Comparison of ENCODE assay signal across 1 cellular context in the genomic region with DNA sequence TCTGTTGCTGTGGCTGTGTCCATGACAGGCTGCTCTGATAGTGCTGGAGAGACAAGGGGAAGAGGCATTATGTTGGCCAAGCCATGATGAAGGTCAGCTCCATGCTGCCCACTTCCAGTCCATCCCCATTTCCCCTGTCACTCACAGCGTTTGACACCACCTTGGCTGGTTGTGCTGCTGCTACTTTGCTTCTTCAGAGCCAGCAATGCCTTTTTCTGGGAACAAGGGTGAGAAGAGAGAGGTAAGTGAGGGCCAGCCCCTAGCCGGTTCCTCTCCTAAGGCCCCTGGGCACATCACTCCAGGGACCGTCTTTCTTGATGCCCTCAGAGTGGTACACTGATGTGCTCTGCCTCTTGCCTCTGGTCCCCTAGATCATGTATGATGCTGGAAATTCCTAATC.
A peak's percentile ranks its signal among the peaks of the same experiment; 100 is the strongest.
TF ChIP-seq lines count a peak whose summit lies in the region.

No MANE protein-coding gene starts in this region.

TF ChIP-seq in HepG2, 621 proteins besides CTCF, POLR2A, EP300 and RAD21:
- TF ChIP-seq ZNF547 (CRISPR knock-in tag; IDR thresholded peaks at IDR 0.05) (no peak), DR1 (CRISPR knock-in tag; IDR thresholded peaks at IDR 0.05) (no peak), ZSCAN12 (CRISPR knock-in tag; IDR thresholded peaks at IDR 0.05) (no peak), KLF16 (CRISPR knock-in tag; IDR thresholded peaks at IDR 0.05) (no peak), ZNF33A (CRISPR knock-in tag; IDR thresholded peaks at IDR 0.05; ENCODE audit: borderline replicate concordance) (no peak), PAF1 (CRISPR knock-in tag; IDR thresholded peaks at IDR 0.05) (0 out of 2 replicates have a peak, but pooled peaks have one; percentile 29), FOXA3 (CRISPR knock-in tag; IDR thresholded peaks at IDR 0.05) (no peak), ZMYM3 (CRISPR knock-in tag; IDR thresholded peaks at IDR 0.05) (no peak)
- TF ChIP-seq, protein P1, sequence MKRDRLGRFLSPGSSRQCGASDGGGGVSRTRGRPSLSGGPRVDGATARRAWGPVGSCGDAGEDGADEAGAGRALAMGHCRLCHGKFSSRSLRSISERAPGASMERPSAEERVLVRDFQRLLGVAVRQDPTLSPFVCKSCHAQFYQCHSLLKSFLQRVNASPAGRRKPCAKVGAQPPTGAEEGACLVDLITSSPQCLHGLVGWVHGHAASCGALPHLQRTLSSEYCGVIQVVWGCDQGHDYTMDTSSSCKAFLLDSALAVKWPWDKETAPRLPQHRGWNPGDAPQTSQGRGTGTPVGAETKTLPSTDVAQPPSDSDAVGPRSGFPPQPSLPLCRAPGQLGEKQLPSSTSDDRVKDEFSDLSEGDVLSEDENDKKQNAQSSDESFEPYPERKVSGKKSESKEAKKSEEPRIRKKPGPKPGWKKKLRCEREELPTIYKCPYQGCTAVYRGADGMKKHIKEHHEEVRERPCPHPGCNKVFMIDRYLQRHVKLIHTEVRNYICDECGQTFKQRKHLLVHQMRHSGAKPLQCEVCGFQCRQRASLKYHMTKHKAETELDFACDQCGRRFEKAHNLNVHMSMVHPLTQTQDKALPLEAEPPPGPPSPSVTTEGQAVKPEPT (CRISPR knock-in tag; IDR thresholded peaks at IDR 0.05; ENCODE audit: low read depth): no peak
